ENCODE assay signal across 1 cellular context in genomic region chr9:136896027-136896426, GRCh38.
TF ChIP-seq lines count a peak whose summit lies in the region.

No MANE protein-coding gene starts in this region.

TF ChIP-seq in HepG2, 621 proteins besides CTCF, POLR2A, EP300 and RAD21:
- TF ChIP-seq BRD4 (CRISPR knock-in tag; IDR thresholded peaks at IDR 0.05) (no peak), GABPA (IDR thresholded peaks at IDR 0.05; ENCODE audit: low read depth, low read length) (no peak), GABPA (CRISPR knock-in tag; IDR thresholded peaks at IDR 0.05; ENCODE audit: low read depth) (no peak), ZNF660 (CRISPR knock-in tag; IDR thresholded peaks at IDR 0.05; ENCODE audit: borderline replicate concordance, low read depth) (no peak), RXRA (CRISPR knock-in tag; IDR thresholded peaks at IDR 0.05) (no peak), STAT6 (CRISPR knock-in tag; IDR thresholded peaks at IDR 0.05; ENCODE audit: borderline replicate concordance) (no peak), AGO2 (optimal IDR thresholded peaks at IDR 0.05; ENCODE audit: low read depth, low read length) (peak; percentile 31)
